Comparison of ENCODE assay signal across 9 cellular contexts in the genomic region with DNA sequence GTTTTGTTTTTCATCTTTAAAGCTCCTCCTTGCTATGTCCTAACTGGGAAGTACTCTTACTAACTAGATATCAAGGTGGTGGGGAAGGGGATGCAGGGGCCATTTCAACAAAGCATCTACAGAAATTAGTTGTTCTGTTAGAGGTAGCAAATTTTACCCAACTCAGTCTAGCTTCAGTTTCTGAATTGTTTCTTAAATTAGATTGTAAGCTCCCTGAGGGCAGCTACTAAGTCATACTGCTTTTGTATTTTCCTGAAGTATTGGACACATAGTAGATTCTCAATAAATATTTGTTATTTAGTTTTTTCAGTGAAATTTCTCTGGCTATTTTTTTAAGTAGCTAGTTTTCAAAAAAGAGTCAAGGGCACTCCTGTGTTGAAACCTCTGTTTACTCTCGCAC. TPM values are rescaled to one million over a fixed set of nuclear protein-coding genes. Genes with fewer than 3 reads are reported as not detected.
DNase-seq lines count a peak whose midpoint lies in the region; ATAC-seq and TF ChIP-seq lines count a peak whose summit lies in the region.
"Had no signal": no experiment of that assay in that cellular context is flagged by ENCODE, and none has a peak within 500 bp of the region (broad histone marks: within the 10 kb centered on the region; RNA-seq: fewer than 3 reads in every experiment).

No MANE protein-coding gene starts in this region.

- TF ChIP-seq CTCF in chondrocyte (IDR thresholded peaks at IDR 0.05) (no peak), nephron progenitor cell (IDR thresholded peaks at IDR 0.05) (no peak), foreskin keratinocyte (conservative IDR thresholded peaks at IDR 0.05) (no peak)

- ATAC-seq in GM18909 (IDR thresholded peaks at IDR 0.05; ENCODE audit: poor library complexity, unreplicated experiment) = no peak
- no peak for ATAC-seq in foreskin keratinocyte

- H3K9me3 Mint-ChIP-seq in chondrocyte (ENCODE audit: low read depth) = no peaks in the 10 kb centered on the region
- no peaks in the 10 kb centered on the region for H3K9me3 Mint-ChIP-seq in nephron progenitor cell

- H3K4me3 Mint-ChIP-seq in chondrocyte (ENCODE audit: unreplicated experiment) (peak overlapping the region; percentile 97), nephron progenitor cell (peak overlapping the region; percentile 99)

- H3K36me3 Mint-ChIP-seq in chondrocyte (ENCODE audit: low read depth) = peaks cover 18% of the 10 kb centered on the region
- H3K36me3 Mint-ChIP-seq in nephron progenitor cell (ENCODE audit: low read depth) = peaks cover 59% of the 10 kb centered on the region

- peak; percentile 23 for DNase-seq in CD1c-positive myeloid dendritic cell (ENCODE audit: extremely low spot score)
- no peak for DNase-seq in chondrocyte (ENCODE audit: low spot score)
- DNase-seq in nephron progenitor cell = no peak
- DNase-seq in cortex of kidney (lab: John Stamatoyannopoulos, UW) = no peak
- DNase-seq in anterior cingulate cortex (lab: John Stamatoyannopoulos, UW) = no peak
- DNase-seq in foreskin keratinocyte = no peak
- DNase-seq: stimulated activated CD4-positive, alpha-beta T cell treated with anti-CD3 and anti-CD28 coated beads, Interleukin-4, amount 100 ng/mL, for 4 hours had no signal

- H3K27me3 ChIP-seq in foreskin keratinocyte = no peaks in the 10 kb centered on the region

- no peaks in the 10 kb centered on the region for H3K27me3 Mint-ChIP-seq in chondrocyte (ENCODE audit: low read depth)
- H3K27me3 Mint-ChIP-seq in nephron progenitor cell (ENCODE audit: low read depth, poor library complexity) = no peaks in the 10 kb centered on the region

- H3K27ac ChIP-seq in KOPT-K1 (ENCODE audit: low read depth, low read length, poor library complexity, severe bottlenecking) = peak overlapping the region; percentile 94
- no peak overlapping the region for H3K27ac ChIP-seq in foreskin keratinocyte

- H3K4me1 Mint-ChIP-seq in chondrocyte (ENCODE audit: low read depth) (peaks cover 56% of the 10 kb centered on the region), nephron progenitor cell (peaks cover 53% of the 10 kb centered on the region)

- H3K9me3 ChIP-seq in KOPT-K1 (ENCODE audit: insufficient read depth, low read length, poor library complexity, severe bottlenecking) = no peaks in the 10 kb centered on the region

- H3K27ac Mint-ChIP-seq in chondrocyte (ENCODE audit: unreplicated experiment) (peak overlapping the region; percentile 97), nephron progenitor cell (peak overlapping the region; percentile 62)

- H3K36me3 ChIP-seq in KOPT-K1 (ENCODE audit: insufficient read depth, low read length) = peaks cover 59% of the 10 kb centered on the region

- H3K4me1 ChIP-seq in foreskin keratinocyte = peaks cover 16% of the 10 kb centered on the region

RNA-seq across cellular contexts. Expression of a gene that starts 1.8 kb away (rescaled TPM):
- 182 to 202 TPM (median 186 TPM) in 3 replicates for total RNA-seq in chondrocyte
- 107 and 122 TPM in 2 replicates for total RNA-seq in foreskin keratinocyte
- 79.5 and 90.4 TPM in 2 replicates for polyA plus RNA-seq in foreskin keratinocyte

RNA-seq across cellular contexts. Expression of a gene that starts 16.4 kb away (rescaled TPM):
- total RNA-seq in chondrocyte (not detected in 3 replicates), foreskin keratinocyte (not detected in 2 replicates)
- not detected in 2 replicates for polyA plus RNA-seq in foreskin keratinocyte

RNA-seq across cellular contexts. Expression of a gene that starts 30.6 kb away (rescaled TPM):
- total RNA-seq in chondrocyte (248 to 259 TPM (median 256 TPM) in 3 replicates), foreskin keratinocyte (529 and 545 TPM in 2 replicates)
- polyA plus RNA-seq in foreskin keratinocyte = 310 and 343 TPM in 2 replicates

RNA-seq across cellular contexts. Expression of a gene that starts 49.9 kb away (rescaled TPM):
- total RNA-seq in chondrocyte (60.9 to 104 TPM (median 97.1 TPM) in 3 replicates), foreskin keratinocyte (132 and 142 TPM in 2 replicates)
- 154 and 171 TPM in 2 replicates for polyA plus RNA-seq in foreskin keratinocyte
